10 cellular contexts compared by ENCODE assay signal in genomic region chr5:1127991-1128785, GRCh38. TPM values are rescaled to one million over a fixed set of nuclear protein-coding genes. Genes with fewer than 3 reads are reported as not detected.
DNase-seq lines count a peak whose midpoint lies in the region; ATAC-seq lines count a peak whose summit lies in the region.
"Had no signal": no experiment of that assay in that cellular context is flagged by ENCODE, and none has a peak within 500 bp of the region (broad histone marks: within the 10 kb centered on the region; RNA-seq: fewer than 3 reads in every experiment).

No MANE protein-coding gene starts in this region.

- no peaks in the 10 kb centered on the region for H3K27me3 ChIP-seq in aorta (ENCODE audit: control insufficient read depth in 1 of 2, insufficient read depth in 2 of 2, low read length in 1 of 2)
- H3K27me3 ChIP-seq: SJSA1 had no signal

- peaks cover 8% of the 10 kb centered on the region for H3K9me3 ChIP-seq in mesodermal cell (ENCODE audit: control insufficient read depth, low read length)
- no peaks in the 10 kb centered on the region for H3K9me3 ChIP-seq in aorta (ENCODE audit: control insufficient read depth, low read length)
- H3K9me3 ChIP-seq: SJSA1 had no signal

- H3K4me1 Mint-ChIP-seq in activated naive CD8-positive, alpha-beta T cell treated with anti-CD3 and anti-CD28 coated beads, Interleukin-2, amount 50 U/mL, for 24 hours: no peaks in the 10 kb centered on the region

- no peak overlapping the region for H3K4me3 Mint-ChIP-seq in activated naive CD8-positive, alpha-beta T cell treated with anti-CD3 and anti-CD28 coated beads, Interleukin-2, amount 50 U/mL, for 24 hours

- H3K27ac Mint-ChIP-seq in activated naive CD8-positive, alpha-beta T cell treated with anti-CD3 and anti-CD28 coated beads, Interleukin-2, amount 50 U/mL, for 24 hours: no peak overlapping the region

- intact Hi-C loops in aorta (cut with DNase I): no loop called here

- WGBS in mesodermal cell (ENCODE audit: insufficient coverage in 2 of 2), 2 experiments: 89 to 91% methylated on average over 12 to 18 of the region's 18 CpGs
- 62 to 65% methylated on average over 18 of the region's 18 CpGs for WGBS in aorta, 2 donors

- ATAC-seq in activated naive CD8-positive, alpha-beta T cell treated with anti-CD3 and anti-CD28 coated beads, Interleukin-2, amount 50 U/mL, for 24 hours: no peak
- ATAC-seq in aorta (ENCODE audit: low FRiP score): no peak
- ATAC-seq in HG03354 (IDR thresholded peaks at IDR 0.05; ENCODE audit: poor library complexity, severe bottlenecking, unreplicated experiment): no peak

- DNase-seq in COLO668 (lab: John Stamatoyannopoulos, UW; ENCODE audit: unreplicated experiment): peak; percentile 91
- peak; percentile 55 to 80 for DNase-seq in NCI-H2081 (lab: John Stamatoyannopoulos, UW)
- DNase-seq in dermis microvascular lymphatic vessel endothelial cell (ENCODE audit: low read depth in 2 of 2): peak; percentile 35 to 75
- DNase-seq in activated naive CD8-positive, alpha-beta T cell treated with anti-CD3 and anti-CD28 coated beads, Interleukin-2, amount 50 U/mL, for 24 hours: no peak
- no peak for DNase-seq in aorta
- no peak for DNase-seq in NCI-H1105 (lab: John Stamatoyannopoulos, UW)
- DNase-seq: KG1 had no signal

- H3K36me3 Mint-ChIP-seq in activated naive CD8-positive, alpha-beta T cell treated with anti-CD3 and anti-CD28 coated beads, Interleukin-2, amount 50 U/mL, for 24 hours (ENCODE audit: low read depth): no peaks in the 10 kb centered on the region

- H3K4me3 ChIP-seq in mesodermal cell (ENCODE audit: extremely low read depth, insufficient read depth, low read length, poor library complexity, severe bottlenecking) (no peak overlapping the region), aorta (ENCODE audit: low read length in 2 of 2) (no peak overlapping the region)
- H3K4me3 ChIP-seq: SJSA1 had no signal

- H3K36me3 ChIP-seq in mesodermal cell (ENCODE audit: control insufficient read depth, insufficient read depth, low read length): no peaks in the 10 kb centered on the region
- H3K36me3 ChIP-seq in aorta (ENCODE audit: control insufficient read depth in 1 of 2, insufficient read depth in 2 of 2, low read length in 1 of 2): no peaks in the 10 kb centered on the region
- H3K36me3 ChIP-seq: SJSA1 had no signal

- H3K27me3 Mint-ChIP-seq in activated naive CD8-positive, alpha-beta T cell treated with anti-CD3 and anti-CD28 coated beads, Interleukin-2, amount 50 U/mL, for 24 hours: no peaks in the 10 kb centered on the region

- H3K27ac ChIP-seq in mesodermal cell (ENCODE audit: low read depth, low read length, severe bottlenecking) (peak overlapping the region; percentile 69), aorta (ENCODE audit: low read depth in 1 of 2, low read length in 2 of 2) (no peak overlapping the region)
- H3K27ac ChIP-seq: SJSA1 had no signal

- H3K9me3 Mint-ChIP-seq in activated naive CD8-positive, alpha-beta T cell treated with anti-CD3 and anti-CD28 coated beads, Interleukin-2, amount 50 U/mL, for 24 hours: no peaks in the 10 kb centered on the region

- no peaks in the 10 kb centered on the region for H3K4me1 ChIP-seq in mesodermal cell (ENCODE audit: control insufficient read depth, insufficient read depth, low read length, poor library complexity, severe bottlenecking)
- H3K4me1 ChIP-seq in aorta (ENCODE audit: control insufficient read depth in 1 of 2, insufficient read depth in 2 of 2, low read length in 2 of 2): no peaks in the 10 kb centered on the region
- H3K4me1 ChIP-seq: SJSA1 had no signal

RNA-seq across cellular contexts. Expression of gene SLC12A7, which starts 16.3 kb away (rescaled TPM):
- total RNA-seq in dermis microvascular lymphatic vessel endothelial cell (20.2 and 32.2 TPM in 2 replicates), aorta (10 to 100 TPM; 26.6 to 54.4 TPM)
- 29.5 TPM for polyA plus RNA-seq in mesodermal cell (2013, experiment 1 of 2)
- 27.8 TPM for polyA plus RNA-seq in mesodermal cell (2013, experiment 2 of 2)
- 10 to 100 TPM in 1 of 2 donors, 1 to 10 TPM in 1; 4.5 to 12.1 TPM for polyA plus RNA-seq in aorta

Comparison
In these comparisons a context has a peak if more than half of its experiments do, and no peak if none do; other contexts are left out.
1. DNase-seq: peak in COLO668 (single experiment), NCI-H2081 (2 of 2) and dermis microvascular lymphatic vessel endothelial cell (2 of 2); none in activated naive CD8-positive, alpha-beta T cell treated with anti-CD3 and anti-CD28 coated beads, Interleukin-2, amount 50 U/mL, for 24 hours (single experiment), aorta (0 of 2) and NCI-H1105 (single experiment).